ENCODE assay signal across 1 cellular context in the genomic region with DNA sequence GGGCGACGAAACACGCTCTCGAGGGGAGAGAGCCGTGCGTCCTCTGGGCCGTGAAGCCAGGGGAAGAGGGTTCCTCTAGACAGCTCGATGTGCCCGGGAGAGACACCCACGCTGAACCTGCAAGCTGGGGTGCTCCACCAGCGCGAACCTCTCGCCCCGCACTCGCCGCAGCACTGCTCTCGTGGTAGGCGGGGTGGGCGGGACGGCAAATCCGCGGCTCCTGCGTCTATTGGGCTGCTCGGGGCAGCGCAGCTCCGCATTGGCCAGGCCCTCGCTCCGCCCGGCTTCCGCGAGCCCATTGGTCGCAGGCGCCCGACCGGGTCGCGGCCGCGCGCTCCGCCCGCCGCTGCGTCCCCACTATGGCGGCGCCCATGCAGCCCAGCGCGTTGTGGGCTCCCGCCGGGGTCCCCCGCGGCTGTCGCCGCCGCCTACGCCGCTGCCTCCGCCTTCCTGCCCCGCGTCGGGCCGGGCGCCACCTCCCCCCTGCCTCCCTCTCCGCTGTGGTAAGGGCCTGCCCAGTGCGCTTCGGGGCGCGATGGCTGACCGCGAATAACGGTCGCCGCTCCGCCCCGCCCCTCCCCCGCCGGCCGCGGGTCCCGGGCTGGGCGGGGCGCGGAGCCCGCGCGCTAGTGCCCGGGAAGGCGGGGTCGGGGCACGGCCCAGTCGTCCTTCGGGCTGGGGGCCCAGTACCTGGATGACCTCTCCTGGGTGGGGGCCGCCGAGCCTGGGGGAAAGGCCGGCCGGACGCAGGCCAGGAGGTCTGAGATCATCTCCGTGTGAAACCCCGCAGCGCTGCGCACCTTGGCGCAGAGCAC.
TF ChIP-seq lines count a peak whose summit lies in the region.

A gene with protein sequence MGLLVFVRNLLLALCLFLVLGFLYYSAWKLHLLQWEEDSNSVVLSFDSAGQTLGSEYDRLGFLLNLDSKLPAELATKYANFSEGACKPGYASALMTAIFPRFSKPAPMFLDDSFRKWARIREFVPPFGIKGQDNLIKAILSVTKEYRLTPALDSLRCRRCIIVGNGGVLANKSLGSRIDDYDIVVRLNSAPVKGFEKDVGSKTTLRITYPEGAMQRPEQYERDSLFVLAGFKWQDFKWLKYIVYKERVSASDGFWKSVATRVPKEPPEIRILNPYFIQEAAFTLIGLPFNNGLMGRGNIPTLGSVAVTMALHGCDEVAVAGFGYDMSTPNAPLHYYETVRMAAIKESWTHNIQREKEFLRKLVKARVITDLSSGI (plus strand): TSS at position 346 of the 815 bp plus-strand sequence. CDS start 28,727 bp downstream, outside the sequence.

TF ChIP-seq in HEK293, 187 proteins besides CTCF, POLR2A, EP300 and RAD21 (continued from another document and continues in another):
- TF ChIP-seq, protein P1, sequence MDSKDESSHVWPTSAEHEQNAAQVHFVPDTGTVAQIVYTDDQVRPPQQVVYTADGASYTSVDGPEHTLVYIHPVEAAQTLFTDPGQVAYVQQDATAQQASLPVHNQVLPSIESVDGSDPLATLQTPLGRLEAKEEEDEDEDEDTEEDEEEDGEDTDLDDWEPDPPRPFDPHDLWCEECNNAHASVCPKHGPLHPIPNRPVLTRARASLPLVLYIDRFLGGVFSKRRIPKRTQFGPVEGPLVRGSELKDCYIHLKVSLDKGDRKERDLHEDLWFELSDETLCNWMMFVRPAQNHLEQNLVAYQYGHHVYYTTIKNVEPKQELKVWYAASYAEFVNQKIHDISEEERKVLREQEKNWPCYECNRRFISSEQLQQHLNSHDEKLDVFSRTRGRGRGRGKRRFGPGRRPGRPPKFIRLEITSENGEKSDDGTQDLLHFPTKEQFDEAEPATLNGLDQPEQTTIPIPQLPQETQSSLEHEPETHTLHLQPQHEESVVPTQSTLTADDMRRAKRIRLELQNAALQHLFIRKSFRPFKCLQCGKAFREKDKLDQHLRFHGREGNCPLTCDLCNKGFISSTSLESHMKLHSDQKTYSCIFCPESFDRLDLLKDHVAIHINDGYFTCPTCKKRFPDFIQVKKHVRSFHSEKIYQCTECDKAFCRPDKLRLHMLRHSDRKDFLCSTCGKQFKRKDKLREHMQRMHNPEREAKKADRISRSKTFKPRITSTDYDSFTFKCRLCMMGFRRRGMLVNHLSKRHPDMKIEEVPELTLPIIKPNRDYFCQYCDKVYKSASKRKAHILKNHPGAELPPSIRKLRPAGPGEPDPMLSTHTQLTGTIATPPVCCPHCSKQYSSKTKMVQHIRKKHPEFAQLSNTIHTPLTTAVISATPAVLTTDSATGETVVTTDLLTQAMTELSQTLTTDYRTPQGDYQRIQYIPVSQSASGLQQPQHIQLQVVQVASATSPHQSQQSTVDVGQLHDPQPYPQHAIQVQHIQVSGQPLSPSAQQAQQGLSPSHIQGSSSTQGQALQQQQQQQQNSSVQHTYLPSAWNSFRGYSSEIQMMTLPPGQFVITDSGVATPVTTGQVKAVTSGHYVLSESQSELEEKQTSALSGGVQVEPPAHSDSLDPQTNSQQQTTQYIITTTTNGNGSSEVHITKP (tag by site-specific recombination; IDR thresholded peaks at IDR 0.05) = peak; percentile 36; the same call in 1 of the 2 replicates
- TF ChIP-seq KLF7 (tag by site-specific recombination; IDR thresholded peaks at IDR 0.05; ENCODE audit: borderline replicate concordance) = peak; percentile 44; the same call in 1 of the 2 replicates
- TF ChIP-seq KLF9 (tag by site-specific recombination; IDR thresholded peaks at IDR 0.05; ENCODE audit: low read depth) = peak; percentile 73
- TF ChIP-seq ZNF521 (tag by site-specific recombination; IDR thresholded peaks at IDR 0.05) = no peak
- peak; percentile 87; the same call in 1 of the 2 replicates for TF ChIP-seq YY1 (tag by site-specific recombination; IDR thresholded peaks at IDR 0.05)
- TF ChIP-seq ZNF529 (tag by site-specific recombination; IDR thresholded peaks at IDR 0.05; ENCODE audit: insufficient replicate concordance) = no peak
- TF ChIP-seq OVOL3 (tag by site-specific recombination; IDR thresholded peaks at IDR 0.05) = peak; percentile 32; the same call in 1 of the 2 replicates
- no peak for TF ChIP-seq ZNF274 (IDR thresholded peaks at IDR 0.05; ENCODE audit: low read length)
- no peak for TF ChIP-seq ZNF274 (tag by site-specific recombination; IDR thresholded peaks at IDR 0.05; ENCODE audit: borderline replicate concordance)
- no peak for TF ChIP-seq ZNF223 (tag by site-specific recombination; IDR thresholded peaks at IDR 0.05)
- no peak for TF ChIP-seq ZNF747 (tag by site-specific recombination; IDR thresholded peaks at IDR 0.05)
- no peak for TF ChIP-seq ZNF10 (tag by site-specific recombination; IDR thresholded peaks at IDR 0.05)
- TF ChIP-seq TRIM28 (IDR thresholded peaks at IDR 0.05; ENCODE audit: borderline replicate concordance, low read length) = 0 out of 2 replicates have a peak, but pooled peaks have one; percentile 9
- TF ChIP-seq SP2 (tag by site-specific recombination; IDR thresholded peaks at IDR 0.05) = peak; percentile 84
- no peak for TF ChIP-seq ZNF112 (tag by site-specific recombination; IDR thresholded peaks at IDR 0.05)
- no peak for TF ChIP-seq ZNF548 (tag by site-specific recombination; IDR thresholded peaks at IDR 0.05)
- TF ChIP-seq WT1 (tag by site-specific recombination; IDR thresholded peaks at IDR 0.05) = 0 out of 2 replicates have a peak, but pooled peaks have one; percentile 12
- TF ChIP-seq ZNF48 (tag by site-specific recombination; IDR thresholded peaks at IDR 0.05) = no peak
- TF ChIP-seq, protein P2, sequence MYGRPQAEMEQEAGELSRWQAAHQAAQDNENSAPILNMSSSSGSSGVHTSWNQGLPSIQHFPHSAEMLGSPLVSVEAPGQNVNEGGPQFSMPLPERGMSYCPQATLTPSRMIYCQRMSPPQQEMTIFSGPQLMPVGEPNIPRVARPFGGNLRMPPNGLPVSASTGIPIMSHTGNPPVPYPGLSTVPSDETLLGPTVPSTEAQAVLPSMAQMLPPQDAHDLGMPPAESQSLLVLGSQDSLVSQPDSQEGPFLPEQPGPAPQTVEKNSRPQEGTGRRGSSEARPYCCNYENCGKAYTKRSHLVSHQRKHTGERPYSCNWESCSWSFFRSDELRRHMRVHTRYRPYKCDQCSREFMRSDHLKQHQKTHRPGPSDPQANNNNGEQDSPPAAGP (tag by site-specific recombination; IDR thresholded peaks at IDR 0.05) = peak; percentile 48; the same call in 1 of the 2 replicates
- TF ChIP-seq ZNF776 (tag by site-specific recombination; IDR thresholded peaks at IDR 0.05; ENCODE audit: borderline replicate concordance) = no peak
- no peak for TF ChIP-seq ZNF266 (tag by site-specific recombination; IDR thresholded peaks at IDR 0.05; ENCODE audit: low read depth)
- TF ChIP-seq ZFP41 (tag by site-specific recombination; IDR thresholded peaks at IDR 0.05; ENCODE audit: borderline replicate concordance) = no peak
- no peak for TF ChIP-seq GLI4 (tag by site-specific recombination; IDR thresholded peaks at IDR 0.05)
- TF ChIP-seq ZBTB21 (tag by site-specific recombination; IDR thresholded peaks at IDR 0.05) = no peak
- TF ChIP-seq, protein P3, sequence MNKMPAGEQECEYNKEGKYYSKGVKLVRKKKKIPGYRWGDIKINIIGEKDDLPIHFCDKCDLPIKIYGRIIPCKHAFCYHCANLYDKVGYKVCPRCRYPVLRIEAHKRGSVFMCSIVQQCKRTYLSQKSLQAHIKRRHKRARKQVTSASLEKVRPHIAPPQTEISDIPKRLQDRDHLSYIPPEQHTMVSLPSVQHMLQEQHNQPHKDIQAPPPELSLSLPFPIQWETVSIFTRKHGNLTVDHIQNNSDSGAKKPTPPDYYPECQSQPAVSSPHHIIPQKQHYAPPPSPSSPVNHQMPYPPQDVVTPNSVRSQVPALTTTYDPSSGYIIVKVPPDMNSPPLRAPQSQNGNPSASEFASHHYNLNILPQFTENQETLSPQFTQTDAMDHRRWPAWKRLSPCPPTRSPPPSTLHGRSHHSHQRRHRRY (tag by site-specific recombination; IDR thresholded peaks at IDR 0.05) = no peak
- peak; percentile 38; the same call in 1 of the 2 replicates for TF ChIP-seq ZNF629 (tag by site-specific recombination; IDR thresholded peaks at IDR 0.05)
- TF ChIP-seq ZNF785 (tag by site-specific recombination; IDR thresholded peaks at IDR 0.05) = no peak
- TF ChIP-seq ZNF561 (tag by site-specific recombination; IDR thresholded peaks at IDR 0.05; ENCODE audit: borderline replicate concordance) = peak; percentile 81
- TF ChIP-seq ZNF121 (tag by site-specific recombination; IDR thresholded peaks at IDR 0.05) = no peak
- no peak for TF ChIP-seq ZNF830 (tag by site-specific recombination; IDR thresholded peaks at IDR 0.05; ENCODE audit: low read depth)
- no peak for TF ChIP-seq SCRT2 (tag by site-specific recombination; IDR thresholded peaks at IDR 0.05)
- TF ChIP-seq, protein P4, sequence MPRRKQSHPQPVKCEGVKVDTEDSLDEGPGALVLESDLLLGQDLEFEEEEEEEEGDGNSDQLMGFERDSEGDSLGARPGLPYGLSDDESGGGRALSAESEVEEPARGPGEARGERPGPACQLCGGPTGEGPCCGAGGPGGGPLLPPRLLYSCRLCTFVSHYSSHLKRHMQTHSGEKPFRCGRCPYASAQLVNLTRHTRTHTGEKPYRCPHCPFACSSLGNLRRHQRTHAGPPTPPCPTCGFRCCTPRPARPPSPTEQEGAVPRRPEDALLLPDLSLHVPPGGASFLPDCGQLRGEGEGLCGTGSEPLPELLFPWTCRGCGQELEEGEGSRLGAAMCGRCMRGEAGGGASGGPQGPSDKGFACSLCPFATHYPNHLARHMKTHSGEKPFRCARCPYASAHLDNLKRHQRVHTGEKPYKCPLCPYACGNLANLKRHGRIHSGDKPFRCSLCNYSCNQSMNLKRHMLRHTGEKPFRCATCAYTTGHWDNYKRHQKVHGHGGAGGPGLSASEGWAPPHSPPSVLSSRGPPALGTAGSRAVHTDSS (tag by site-specific recombination; IDR thresholded peaks at IDR 0.05) = no peak; the same call in 1 of the 2 replicates
- no peak for TF ChIP-seq ZFP69B (tag by site-specific recombination; IDR thresholded peaks at IDR 0.05)
- peak; percentile 58; the same call in 1 of the 2 replicates for TF ChIP-seq ZSCAN30 (tag by site-specific recombination; IDR thresholded peaks at IDR 0.05)
- TF ChIP-seq ZIC2 (tag by site-specific recombination; IDR thresholded peaks at IDR 0.05) = peak; percentile 67
- no peak for TF ChIP-seq ZNF555 (tag by site-specific recombination; conservative IDR thresholded peaks at IDR 0.05)
- peak; percentile 55; the same call in 1 of the 2 replicates for TF ChIP-seq ZNF341 (tag by site-specific recombination; IDR thresholded peaks at IDR 0.05; ENCODE audit: low read depth)
- TF ChIP-seq, protein P5, sequence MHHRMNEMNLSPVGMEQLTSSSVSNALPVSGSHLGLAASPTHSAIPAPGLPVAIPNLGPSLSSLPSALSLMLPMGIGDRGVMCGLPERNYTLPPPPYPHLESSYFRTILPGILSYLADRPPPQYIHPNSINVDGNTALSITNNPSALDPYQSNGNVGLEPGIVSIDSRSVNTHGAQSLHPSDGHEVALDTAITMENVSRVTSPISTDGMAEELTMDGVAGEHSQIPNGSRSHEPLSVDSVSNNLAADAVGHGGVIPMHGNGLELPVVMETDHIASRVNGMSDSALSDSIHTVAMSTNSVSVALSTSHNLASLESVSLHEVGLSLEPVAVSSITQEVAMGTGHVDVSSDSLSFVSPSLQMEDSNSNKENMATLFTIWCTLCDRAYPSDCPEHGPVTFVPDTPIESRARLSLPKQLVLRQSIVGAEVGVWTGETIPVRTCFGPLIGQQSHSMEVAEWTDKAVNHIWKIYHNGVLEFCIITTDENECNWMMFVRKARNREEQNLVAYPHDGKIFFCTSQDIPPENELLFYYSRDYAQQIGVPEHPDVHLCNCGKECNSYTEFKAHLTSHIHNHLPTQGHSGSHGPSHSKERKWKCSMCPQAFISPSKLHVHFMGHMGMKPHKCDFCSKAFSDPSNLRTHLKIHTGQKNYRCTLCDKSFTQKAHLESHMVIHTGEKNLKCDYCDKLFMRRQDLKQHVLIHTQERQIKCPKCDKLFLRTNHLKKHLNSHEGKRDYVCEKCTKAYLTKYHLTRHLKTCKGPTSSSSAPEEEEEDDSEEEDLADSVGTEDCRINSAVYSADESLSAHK (tag by site-specific recombination; IDR thresholded peaks at IDR 0.05) = no peak
- TF ChIP-seq, protein P6, sequence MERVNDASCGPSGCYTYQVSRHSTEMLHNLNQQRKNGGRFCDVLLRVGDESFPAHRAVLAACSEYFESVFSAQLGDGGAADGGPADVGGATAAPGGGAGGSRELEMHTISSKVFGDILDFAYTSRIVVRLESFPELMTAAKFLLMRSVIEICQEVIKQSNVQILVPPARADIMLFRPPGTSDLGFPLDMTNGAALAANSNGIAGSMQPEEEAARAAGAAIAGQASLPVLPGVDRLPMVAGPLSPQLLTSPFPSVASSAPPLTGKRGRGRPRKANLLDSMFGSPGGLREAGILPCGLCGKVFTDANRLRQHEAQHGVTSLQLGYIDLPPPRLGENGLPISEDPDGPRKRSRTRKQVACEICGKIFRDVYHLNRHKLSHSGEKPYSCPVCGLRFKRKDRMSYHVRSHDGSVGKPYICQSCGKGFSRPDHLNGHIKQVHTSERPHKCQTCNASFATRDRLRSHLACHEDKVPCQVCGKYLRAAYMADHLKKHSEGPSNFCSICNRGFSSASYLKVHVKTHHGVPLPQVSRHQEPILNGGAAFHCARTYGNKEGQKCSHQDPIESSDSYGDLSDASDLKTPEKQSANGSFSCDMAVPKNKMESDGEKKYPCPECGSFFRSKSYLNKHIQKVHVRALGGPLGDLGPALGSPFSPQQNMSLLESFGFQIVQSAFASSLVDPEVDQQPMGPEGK (tag by site-specific recombination; IDR thresholded peaks at IDR 0.05) = peak; percentile 70
- TF ChIP-seq, protein P7, sequence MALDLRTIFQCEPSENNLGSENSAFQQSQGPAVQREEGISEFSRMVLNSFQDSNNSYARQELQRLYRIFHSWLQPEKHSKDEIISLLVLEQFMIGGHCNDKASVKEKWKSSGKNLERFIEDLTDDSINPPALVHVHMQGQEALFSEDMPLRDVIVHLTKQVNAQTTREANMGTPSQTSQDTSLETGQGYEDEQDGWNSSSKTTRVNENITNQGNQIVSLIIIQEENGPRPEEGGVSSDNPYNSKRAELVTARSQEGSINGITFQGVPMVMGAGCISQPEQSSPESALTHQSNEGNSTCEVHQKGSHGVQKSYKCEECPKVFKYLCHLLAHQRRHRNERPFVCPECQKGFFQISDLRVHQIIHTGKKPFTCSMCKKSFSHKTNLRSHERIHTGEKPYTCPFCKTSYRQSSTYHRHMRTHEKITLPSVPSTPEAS (tag by site-specific recombination; IDR thresholded peaks at IDR 0.05) = no peak
- TF ChIP-seq ZNF132 (tag by site-specific recombination; IDR thresholded peaks at IDR 0.05; ENCODE audit: borderline replicate concordance) = no peak
- TF ChIP-seq SP7 (tag by site-specific recombination; IDR thresholded peaks at IDR 0.05) = peak; percentile 74; the same call in 1 of the 2 replicates
- no peak for TF ChIP-seq ZNF571 (tag by site-specific recombination; IDR thresholded peaks at IDR 0.05)
- no peak for TF ChIP-seq ZFP3 (tag by site-specific recombination; IDR thresholded peaks at IDR 0.05; ENCODE audit: low read depth)
